ENCODE assay signal across 14 cellular contexts in the genomic region with DNA sequence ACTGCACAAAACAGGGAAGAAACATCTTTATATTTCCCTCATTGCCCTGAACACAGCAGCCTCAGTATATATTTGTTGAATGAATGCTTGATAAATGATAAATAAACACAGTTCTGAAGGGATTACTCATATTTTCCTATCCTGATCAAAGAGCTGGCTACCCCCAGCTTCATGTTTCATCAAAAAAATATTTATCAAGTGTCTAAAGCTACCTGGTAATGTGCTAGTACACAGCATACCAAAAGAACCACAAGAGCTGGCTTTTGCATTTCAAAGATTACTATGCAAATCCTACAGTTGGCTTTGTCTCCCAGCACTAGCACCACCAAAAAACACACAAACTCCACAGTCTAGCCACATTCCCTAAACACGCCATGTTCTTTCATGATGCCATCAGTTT.
A peak's percentile ranks its signal among the peaks of the same experiment; 100 is the strongest.
DNase-seq lines count a peak whose midpoint lies in the region; ATAC-seq and TF ChIP-seq lines count a peak whose summit lies in the region.
"Had no signal": no experiment of that assay in that cellular context is flagged by ENCODE, and none has a peak within 500 bp of the region (broad histone marks: within the 10 kb centered on the region; RNA-seq: fewer than 3 reads in every experiment).

No MANE protein-coding gene starts in this region.

- WGBS in lung, 2 donors: 71 to 97% methylated on average over 1 of the region's 1 CpG

- no peaks in the 10 kb centered on the region for H3K27me3 Mint-ChIP-seq in chondrocyte (ENCODE audit: low read depth)
- H3K27me3 Mint-ChIP-seq: activated CD4-positive, alpha-beta memory T cell treated with anti-CD3 and anti-CD28 coated beads for 36 hours; activated naive CD4-positive, alpha-beta T cell treated with anti-CD3 and anti-CD28 coated beads, Interleukin-2, amount 50 U/mL, for 24 hours; stimulated activated naive CD8-positive, alpha-beta T cell treated with anti-CD3 and anti-CD28 coated beads, Interleukin-15, Interleukin-2, amounts not matched to agents 100 ng/mL and 50 ng/mL, for 24 hours; T-cell had no signal

- H3K4me3 ChIP-seq in AG09309 (ENCODE audit: control insufficient read depth, low read depth, low read length): no peak overlapping the region
- no peak overlapping the region for H3K4me3 ChIP-seq in MG63
- no peak overlapping the region for H3K4me3 ChIP-seq in lung
- H3K4me3 ChIP-seq: BLaER1 had no signal

- H3K4me1 Mint-ChIP-seq in chondrocyte (ENCODE audit: low read depth): peaks cover 3% of the 10 kb centered on the region
- H3K4me1 Mint-ChIP-seq: nephron progenitor cell, T-cell had no signal

- H3K27me3 ChIP-seq in MG63: no peaks in the 10 kb centered on the region
- no peaks in the 10 kb centered on the region for H3K27me3 ChIP-seq in lung (ENCODE audit: control insufficient read depth, insufficient read depth)
- H3K27me3 ChIP-seq: BLaER1 had no signal

- peak overlapping the region; percentile 77 for H3K27ac Mint-ChIP-seq in chondrocyte (ENCODE audit: unreplicated experiment)
- H3K27ac Mint-ChIP-seq: activated CD4-positive, alpha-beta memory T cell treated with anti-CD3 and anti-CD28 coated beads for 36 hours; activated naive CD4-positive, alpha-beta T cell treated with anti-CD3 and anti-CD28 coated beads, Interleukin-2, amount 50 U/mL, for 24 hours; nephron progenitor cell; stimulated activated naive CD8-positive, alpha-beta T cell treated with anti-CD3 and anti-CD28 coated beads, Interleukin-15, Interleukin-2, amounts not matched to agents 100 ng/mL and 50 ng/mL, for 24 hours; T-cell had no signal

- H3K36me3 ChIP-seq in MG63 (no peaks in the 10 kb centered on the region), lung (ENCODE audit: control insufficient read depth in 2 of 2, insufficient read depth in 2 of 2, low read length in 2 of 2) (no peaks in the 10 kb centered on the region)
- H3K36me3 ChIP-seq: BLaER1 had no signal

- ATAC-seq in lung (ENCODE audit: insufficient read depth, low FRiP score): peak; percentile 36
- no peak for ATAC-seq in HG02970 (IDR thresholded peaks at IDR 0.05; ENCODE audit: low FRiP score, unreplicated experiment)
- no peak for ATAC-seq in HG02610 (IDR thresholded peaks at IDR 0.05; ENCODE audit: unreplicated experiment)
- ATAC-seq: T-cell had no signal

- no peak overlapping the region for H3K4me3 Mint-ChIP-seq in chondrocyte (ENCODE audit: unreplicated experiment)
- H3K4me3 Mint-ChIP-seq: activated CD4-positive, alpha-beta memory T cell treated with anti-CD3 and anti-CD28 coated beads for 36 hours; activated naive CD4-positive, alpha-beta T cell treated with anti-CD3 and anti-CD28 coated beads, Interleukin-2, amount 50 U/mL, for 24 hours; nephron progenitor cell; stimulated activated naive CD8-positive, alpha-beta T cell treated with anti-CD3 and anti-CD28 coated beads, Interleukin-15, Interleukin-2, amounts not matched to agents 100 ng/mL and 50 ng/mL, for 24 hours; T-cell had no signal

- H3K9me3 ChIP-seq in MG63: no peaks in the 10 kb centered on the region
- no peaks in the 10 kb centered on the region for H3K9me3 ChIP-seq in lung (ENCODE audit: control insufficient read depth in 2 of 2, insufficient read depth in 1 of 2, low read length in 1 of 2)
- H3K9me3 ChIP-seq: BLaER1 had no signal

- no peak overlapping the region for H3K27ac ChIP-seq in lung (ENCODE audit: low read depth in 1 of 2, low read length in 1 of 2)
- H3K27ac ChIP-seq: BLaER1 had no signal

- peaks cover 0 to 5% of the 10 kb centered on the region in 2 donors for H3K4me1 ChIP-seq in lung (ENCODE audit: control insufficient read depth in 2 of 2, insufficient read depth in 2 of 2, low read length in 2 of 2)
- H3K4me1 ChIP-seq: BLaER1 had no signal

- H3K9me3 Mint-ChIP-seq in chondrocyte (ENCODE audit: low read depth): no peaks in the 10 kb centered on the region
- H3K9me3 Mint-ChIP-seq: activated CD4-positive, alpha-beta memory T cell treated with anti-CD3 and anti-CD28 coated beads for 36 hours; activated naive CD4-positive, alpha-beta T cell treated with anti-CD3 and anti-CD28 coated beads, Interleukin-2, amount 50 U/mL, for 24 hours; nephron progenitor cell; stimulated activated naive CD8-positive, alpha-beta T cell treated with anti-CD3 and anti-CD28 coated beads, Interleukin-15, Interleukin-2, amounts not matched to agents 100 ng/mL and 50 ng/mL, for 24 hours; T-cell had no signal

- DNase-seq in AG09309 (ENCODE audit: low read depth) (peak; percentile 16), MG63 (peak; percentile 13), chondrocyte (ENCODE audit: low spot score) (no peak), lung (ENCODE audit: low spot score) (no peak), NCI-H82 treated with DMSO at 0.1 percent for 48 hours (lab: John Stamatoyannopoulos, UW; ENCODE audit: unreplicated experiment) (no peak), D341Med (ENCODE audit: low spot score) (no peak)
- DNase-seq: activated CD4-positive, alpha-beta memory T cell treated with anti-CD3 and anti-CD28 coated beads for 36 hours; nephron progenitor cell; T-cell had no signal

- no peaks in the 10 kb centered on the region for H3K36me3 Mint-ChIP-seq in chondrocyte (ENCODE audit: low read depth)
- H3K36me3 Mint-ChIP-seq: activated CD4-positive, alpha-beta memory T cell treated with anti-CD3 and anti-CD28 coated beads for 36 hours; activated naive CD4-positive, alpha-beta T cell treated with anti-CD3 and anti-CD28 coated beads, Interleukin-2, amount 50 U/mL, for 24 hours had no signal

- TF ChIP-seq CTCF in AG09309 (IDR thresholded peaks at IDR 0.05; ENCODE audit: control insufficient read depth, insufficient read depth, low read depth, low read length, missing control alignments): no peak
- TF ChIP-seq CTCF in chondrocyte (IDR thresholded peaks at IDR 0.05): no peak
- TF ChIP-seq CTCF in lung (IDR thresholded peaks at IDR 0.05; ENCODE audit: control extremely low read depth, extremely low read depth): no peak

Comparison
In these comparisons a context has a peak if more than half of its experiments do, and no peak if none do; other contexts are left out.
1. DNase-seq: peak in AG09309 (single experiment) and MG63 (single experiment); none in chondrocyte (single experiment), lung (single experiment), NCI-H82 treated with DMSO at 0.1 percent for 48 hours (single experiment) and D341Med (single experiment).